In the genomic region with DNA sequence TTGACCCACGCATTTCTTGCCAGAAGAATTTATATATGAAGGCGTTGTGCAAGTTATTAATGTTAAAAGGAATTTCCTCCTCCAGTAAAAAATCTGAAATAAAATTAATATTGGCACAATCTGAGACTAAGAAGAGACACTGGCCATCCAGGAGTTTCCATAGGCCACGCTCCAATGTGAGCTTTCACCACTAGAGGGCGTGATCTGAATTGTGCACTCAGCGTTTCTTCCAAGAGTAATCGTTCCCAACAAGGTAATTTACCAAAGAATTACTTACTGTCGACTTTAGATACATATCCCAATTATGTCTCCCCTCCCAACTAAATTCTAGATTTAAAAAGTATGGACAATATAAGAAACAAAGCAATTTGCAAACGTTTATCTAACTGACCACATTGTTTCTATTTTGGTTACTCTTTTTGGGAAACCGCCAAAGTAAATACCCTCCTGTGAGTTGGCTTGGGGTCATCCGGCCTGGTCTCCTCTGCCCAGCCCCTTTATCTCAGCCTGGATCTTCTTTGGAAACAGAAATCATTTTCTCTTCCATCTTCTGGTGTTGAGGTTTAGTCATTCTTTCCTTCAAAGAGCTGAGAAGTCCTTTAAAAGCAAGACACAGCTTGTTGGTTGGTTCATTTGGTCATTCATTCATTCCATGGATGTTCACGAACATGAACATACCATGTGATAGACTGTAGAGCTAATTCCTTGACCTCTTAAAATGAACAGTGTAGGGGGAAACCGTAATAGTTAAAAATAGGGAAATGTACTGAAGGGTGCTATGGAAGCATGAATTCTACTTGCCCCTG, we compare ENCODE assay signal across 8 cellular contexts. TPM values are rescaled to one million over a fixed set of nuclear protein-coding genes. Genes with fewer than 3 reads are reported as not detected.
A peak's percentile ranks its signal among the peaks of the same experiment; 100 is the strongest.
DNase-seq lines count a peak whose midpoint lies in the region; ATAC-seq and TF ChIP-seq lines count a peak whose summit lies in the region.

No MANE protein-coding gene starts in this region.

- no peak for ATAC-seq in GM18873 (IDR thresholded peaks at IDR 0.05; ENCODE audit: low FRiP score, unreplicated experiment)

- TF ChIP-seq CTCF in AG09309 (IDR thresholded peaks at IDR 0.05; ENCODE audit: control insufficient read depth, insufficient read depth, low read depth, low read length, missing control alignments) (peak; percentile 77), GM12873 (IDR thresholded peaks at IDR 0.05; ENCODE audit: insufficient read depth, low read depth, low read length, missing control alignments) (peak; percentile 86), fibroblast of villous mesenchyme (IDR thresholded peaks at IDR 0.05; ENCODE audit: insufficient read depth, low read depth, low read length) (peak; percentile 92), parathyroid adenoma (IDR thresholded peaks at IDR 0.05) (peak; percentile 71)

- H3K27me3 ChIP-seq in parathyroid adenoma (ENCODE audit: control insufficient read depth, insufficient read depth, low read length) = no peaks in the 10 kb centered on the region

- H3K9ac ChIP-seq in parathyroid adenoma = no peak overlapping the region

- no peaks in the 10 kb centered on the region for H3K36me3 ChIP-seq in parathyroid adenoma (ENCODE audit: control insufficient read depth, insufficient read depth, low read length)

- no peak overlapping the region for H3K27ac ChIP-seq in parathyroid adenoma

- DNase-seq in AG09309 (ENCODE audit: low read depth) (no peak), NCI-H460 (ENCODE audit: extremely low read depth, low read depth) (peak; percentile 60), activated T-cell treated with anti-CD3 and anti-CD28 coated beads for 1 hour (ENCODE audit: low read depth) (peak; percentile 33), fibroblast of villous mesenchyme (ENCODE audit: low read depth) (peak; percentile 51), DMS79 (lab: John Stamatoyannopoulos, UW) (no peak)

- peaks cover 6% of the 10 kb centered on the region for H3K4me1 ChIP-seq in parathyroid adenoma

- H3K4me3 ChIP-seq in AG09309 (ENCODE audit: control insufficient read depth, low read depth, low read length) = no peak overlapping the region
- no peak overlapping the region for H3K4me3 ChIP-seq in fibroblast of villous mesenchyme (ENCODE audit: low read depth, low read length)
- H3K4me3 ChIP-seq in parathyroid adenoma (ENCODE audit: low read depth, low read length) = no peak overlapping the region

- H3K9me3 ChIP-seq in parathyroid adenoma (ENCODE audit: control insufficient read depth, low read length) = no peaks in the 10 kb centered on the region

- H2AFZ ChIP-seq in parathyroid adenoma = peak overlapping the region; percentile 48

- H3K79me2 ChIP-seq in parathyroid adenoma = no peaks in the 10 kb centered on the region

- H3K4me2 ChIP-seq in parathyroid adenoma (ENCODE audit: low read length) = peak overlapping the region; percentile 21

RNA-seq across cellular contexts. Expression of a gene that starts 26.2 kb away (rescaled TPM):
- 175 and 194 TPM in 2 replicates for total RNA-seq in NCI-H460 (2014; rRNA removed; shearing (Covaris generic))
- polyA plus RNA-seq in NCI-H460 (2014; cell fraction: nucleus; rRNA removed) = 22.1 and 32.4 TPM in 2 replicates
- total RNA-seq in fibroblast of villous mesenchyme = 71.7 and 637 TPM in 2 replicates

Comparison
In these comparisons a context has a peak if more than half of its experiments do, and no peak if none do; other contexts are left out.
1. DNase-seq: peak in NCI-H460 (single experiment), activated T-cell treated with anti-CD3 and anti-CD28 coated beads for 1 hour (single experiment) and fibroblast of villous mesenchyme (single experiment); none in AG09309 (single experiment) and DMS79 (single experiment).
2. Peak in every context shown above with its lines, with median percentiles within 50 percentile points of each other: CTCF ChIP-seq.